Comparison of ENCODE assay signal across 1 cellular context in the genomic region with DNA sequence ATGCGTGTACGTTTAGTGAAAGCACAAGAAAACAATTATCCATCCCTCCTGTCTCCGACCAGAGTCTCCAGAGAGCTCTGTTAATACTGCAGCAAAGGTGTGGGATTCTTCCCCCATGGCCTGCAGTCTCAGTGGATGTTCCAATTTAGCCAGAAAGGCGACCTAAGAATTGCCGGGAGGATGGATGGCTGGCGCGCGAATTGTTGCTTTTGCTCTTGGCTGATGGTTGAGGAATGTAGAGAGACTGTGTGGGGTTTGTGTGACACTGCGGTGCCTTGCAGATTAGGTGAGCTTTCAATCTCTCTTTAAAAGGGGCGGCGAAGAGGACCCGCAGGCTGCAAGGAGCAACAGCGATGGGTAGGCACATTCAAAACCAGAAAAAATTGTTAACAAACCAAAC.
A peak's percentile ranks its signal among the peaks of the same experiment; 100 is the strongest.
TF ChIP-seq lines count a peak whose summit lies in the region.

No MANE protein-coding gene starts in this region.

TF ChIP-seq in K562, 482 proteins besides CTCF, POLR2A, EP300 and RAD21:
- TF ChIP-seq MCM7 (IDR thresholded peaks at IDR 0.05) = no peak
- TF ChIP-seq POLR2AphosphoS5 (IDR thresholded peaks at IDR 0.05; ENCODE audit: control insufficient read depth, insufficient read depth, low read depth, low read length) = peak; percentile 26; the same call in 1 of the 2 replicates
